8 cellular contexts compared by ENCODE assay signal in the genomic region with DNA sequence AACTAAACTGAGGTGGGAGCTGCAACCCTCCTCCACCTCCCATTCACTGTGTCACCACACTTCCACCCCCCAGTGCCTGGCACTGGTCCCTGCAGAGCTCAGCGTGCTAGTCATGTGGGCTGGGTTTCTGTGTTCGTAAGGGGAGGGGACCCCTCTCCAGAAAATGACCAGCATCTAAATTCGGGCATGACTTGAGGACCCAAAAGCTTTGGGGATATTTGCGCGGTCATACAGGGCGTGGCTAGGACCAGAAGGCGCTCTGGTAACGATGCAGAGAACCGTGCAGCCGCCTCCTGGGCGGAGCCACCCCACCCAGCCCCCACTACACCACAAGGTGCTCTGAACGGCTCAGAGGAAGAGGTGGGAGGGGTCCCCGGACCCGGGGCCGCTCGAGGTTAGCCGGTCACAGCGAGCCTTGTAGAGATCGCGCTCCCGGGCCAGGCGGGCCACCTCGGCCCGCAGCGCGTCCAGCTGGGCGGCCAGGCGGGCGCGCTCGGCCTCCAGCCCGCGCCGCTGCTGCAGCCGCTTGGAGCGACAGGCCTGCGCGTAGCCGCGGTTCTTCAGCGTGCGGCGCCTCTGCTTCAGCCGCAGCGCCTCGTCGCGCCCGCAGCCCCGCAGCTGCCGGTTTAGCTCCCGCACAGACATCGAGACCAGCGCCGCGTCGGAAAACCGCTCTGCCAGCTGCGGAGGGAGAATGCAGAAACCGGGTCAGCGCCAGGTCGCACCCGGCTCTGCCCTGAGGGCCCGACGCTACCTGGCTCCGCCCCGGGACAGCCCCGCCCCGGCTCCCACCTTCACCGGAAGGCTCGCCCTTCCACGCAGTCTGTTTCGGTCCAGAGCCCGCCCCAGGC. TPM values are rescaled to one million over a fixed set of nuclear protein-coding genes. Genes with fewer than 3 reads are reported as not detected.
DNase-seq lines count a peak whose midpoint lies in the region; ATAC-seq, FAIRE-seq and TF ChIP-seq lines count a peak whose summit lies in the region.

No MANE protein-coding gene starts in this region.

- H3K27ac Mint-ChIP-seq in memory B cell: peak overlapping the region; percentile 86

- no peaks in the 10 kb centered on the region for H3K9me3 Mint-ChIP-seq in memory B cell

- DNase-seq in A172 (ENCODE audit: low spot score) (peak; percentile 8), GM18507 (ENCODE audit: extremely low spot score, insufficient read length, low read depth) (peak; percentile 77), NCI-H2196 (lab: John Stamatoyannopoulos, UW; ENCODE audit: unreplicated experiment) (peak; percentile 79), dorsolateral prefrontal cortex (peak in 7 of 10 donors; percentile 43 to 74 (median 65)), memory B cell (ENCODE audit: low spot score in 2 of 2) (peak; percentile 60 to 74)
- peak; percentile 24 to 50 for DNase-seq in activated CD4-positive, alpha-beta T cell treated with anti-CD3 and anti-CD28 coated beads, Interleukin-2, amount 50 U/mL, for 24 hours (ENCODE audit: low read depth in 1 of 2, low spot score in 1 of 2)
- DNase-seq in stimulated activated CD8-positive, alpha-beta memory T cell treated with anti-CD3 and anti-CD28 coated beads, Interleukin-12 subunit alpha, Interleukin-12 subunit beta, amount 100 ng/mL, for 24 hours (ENCODE audit: extremely low read depth): peak; percentile 23

- H3K27me3 Mint-ChIP-seq in memory B cell: no peaks in the 10 kb centered on the region

- intact Hi-C loops in dorsolateral prefrontal cortex (cut with DNase I): no loop called here

- H3K4me1 Mint-ChIP-seq in memory B cell: peaks cover 33% of the 10 kb centered on the region

- ATAC-seq in HG02943 (IDR thresholded peaks at IDR 0.05; ENCODE audit: low read depth, unreplicated experiment) (peak; percentile 87), memory B cell (ENCODE audit: low read depth) (peak; percentile 94)

- peak overlapping the region; percentile 88 for H3K4me3 Mint-ChIP-seq in memory B cell

- no peaks in the 10 kb centered on the region for H3K36me3 Mint-ChIP-seq in memory B cell

- peak in 2 of 56 donors; percentile 14 to 17 for TF ChIP-seq CTCF in dorsolateral prefrontal cortex (IDR thresholded peaks at IDR 0.05 in 54 of 56, conservative IDR thresholded peaks at IDR 0.05 in 2 of 56; ENCODE audit: low read depth in 1 of 56, partially characterized antibody in 56 of 56)

- FAIRE-seq in GM18507 (lab: Jason Lieb, UNC): peak; percentile 85

- H3K27ac ChIP-seq in dorsolateral prefrontal cortex: peak overlapping the region in 58 of 59 donors; percentile 30 to 97 (median 78)

- peak overlapping the region; percentile 53 to 79 (median 68) for H3K4me3 ChIP-seq in dorsolateral prefrontal cortex

- no peaks in the 10 kb centered on the region for H3K27me3 ChIP-seq in dorsolateral prefrontal cortex

RNA-seq across cellular contexts. Expression of gene CPNE6, which starts 9.8 kb away (rescaled TPM):
- not detected in 2 replicates for total RNA-seq in A172 (2014; rRNA removed; shearing (Covaris generic))
- 100 to 1,000 TPM in 5 of 120 experiments, 10 to 100 TPM in 115; 35.8 to 117 (median 63.9) TPM for total RNA-seq in dorsolateral prefrontal cortex

RNA-seq across cellular contexts. Expression of gene PCK2, which starts 13.0 kb away (rescaled TPM):
- 2.0 and 4.4 TPM in 2 replicates for total RNA-seq in A172 (2014; rRNA removed; shearing (Covaris generic))
- 10 to 100 TPM in 7 of 120 experiments, 1 to 10 TPM in 113; 2.6 to 11.6 (median 6.5) TPM for total RNA-seq in dorsolateral prefrontal cortex

RNA-seq across cellular contexts. Expression of gene CARMIL3, which starts 29.3 kb away (rescaled TPM):
- 0.02 and 0.05 TPM in 2 replicates for total RNA-seq in A172 (2014; rRNA removed; shearing (Covaris generic))
- 10 to 100 TPM in 74 of 120 experiments, 1 to 10 TPM in 46; 6.6 to 22.8 (median 11.2) TPM for total RNA-seq in dorsolateral prefrontal cortex

RNA-seq across cellular contexts. Expression of gene DCAF11, which starts 33.5 kb away (rescaled TPM):
- 32.4 and 63.4 TPM in 2 replicates for total RNA-seq in A172 (2014; rRNA removed; shearing (Covaris generic))
- 100 to 1,000 TPM in 3 of 120 experiments, 10 to 100 TPM in 117; 58.6 to 104 (median 77.7) TPM for total RNA-seq in dorsolateral prefrontal cortex

RNA-seq across cellular contexts. Expression of gene NRL, which starts 33.6 kb away (rescaled TPM):
- total RNA-seq in A172 (2014; rRNA removed; shearing (Covaris generic)): 0.72 TPM in 1 of 2 replicates, not detected in the other
- total RNA-seq in dorsolateral prefrontal cortex: 1 to 10 TPM; 1.7 to 6.4 (median 3.6) TPM

Comparison
In these comparisons a context has a peak if more than half of its experiments do, and no peak if none do; other contexts are left out.
1. Peak in every context shown above with its lines: DNase-seq, ATAC-seq, H3K4me3 ChIP-seq and H3K27ac ChIP-seq.
2. DNase-seq: peak in every context shown above with its lines; median percentile 79 in NCI-H2196; 77 in GM18507; 67 in memory B cell; 65 in dorsolateral prefrontal cortex; 37 in activated CD4-positive, alpha-beta T cell treated with anti-CD3 and anti-CD28 coated beads, Interleukin-2, amount 50 U/mL, for 24 hours; 23 in stimulated activated CD8-positive, alpha-beta memory T cell treated with anti-CD3 and anti-CD28 coated beads, Interleukin-12 subunit alpha, Interleukin-12 subunit beta, amount 100 ng/mL, for 24 hours; 8 in A172.
3. RNA of gene CPNE6, which starts 9.8 kb away (total RNA-seq): 35.8 to 117 TPM in dorsolateral prefrontal cortex; not detected in A172; every median in the first group is over 10 times any median in the second.